In genomic region chr16:84277244-84277823, GRCh38 we compare ENCODE assay signal across 8 cellular contexts. TPM values are rescaled to one million over a fixed set of nuclear protein-coding genes. Genes with fewer than 3 reads are reported as not detected.
DNase-seq lines count a peak whose midpoint lies in the region; ATAC-seq and TF ChIP-seq lines count a peak whose summit lies in the region.

No MANE protein-coding gene starts in this region.

- H3K4me3 ChIP-seq in KMS-11 (IDR thresholded peaks at IDR 0.05; ENCODE audit: insufficient read depth, low read depth, low read length) (no peak overlapping the region), spleen (no peak overlapping the region)

- WGBS in spleen, 5 donors, result 30 to 36% (median 33%) methylated on average over 10 of the region's 10 CpGs

- no peak overlapping the region for H3K4me2 ChIP-seq in KMS-11

- no peak overlapping the region for H3K9ac ChIP-seq in KMS-11

- H3K4me1 ChIP-seq in KMS-11 (ENCODE audit: low read depth, poor library complexity, severe bottlenecking), result no peaks in the 10 kb centered on the region
- peaks cover 0 to 4% (median 0%) of the 10 kb centered on the region in 6 donors for H3K4me1 ChIP-seq in spleen

- TF ChIP-seq CTCF in KMS-11 (conservative IDR thresholded peaks at IDR 0.05; ENCODE audit: low read depth, low read length), result peak; percentile 77
- peak; percentile 31 to 86 (median 76) for TF ChIP-seq CTCF in spleen (IDR thresholded peaks at IDR 0.05 in 8 of 11, conservative IDR thresholded peaks at IDR 0.05 in 3 of 11)

- intact Hi-C loops in spleen (cut with DNase I; ENCODE audit: low total_unique reads), result loop anchor here (5.0 kb wide), 1 partner anchor 210 kb away; no protein-coding TSS in a partner anchor

- H4K20me1 ChIP-seq in KMS-11 (ENCODE audit: insufficient read depth), result no peaks in the 10 kb centered on the region

- TF ChIP-seq POLR2A in spleen (IDR thresholded peaks at IDR 0.05), result no peak

- peaks cover 60% of the 10 kb centered on the region for H3K27me3 ChIP-seq in KMS-11 (ENCODE audit: insufficient read depth, low read depth)
- H3K27me3 ChIP-seq in spleen (replicated peaks in 1 of 7), result peaks cover 0 to 58% (median 0%) of the 10 kb centered on the region in 7 donors

- ATAC-seq in GM21423 (IDR thresholded peaks at IDR 0.05; ENCODE audit: unreplicated experiment), result no peak
- no peak for ATAC-seq in HG03025 (IDR thresholded peaks at IDR 0.05; ENCODE audit: low FRiP score, unreplicated experiment)

- DNase-seq in DMS153 treated with DMSO at 0.1 percent for 48 hours (lab: John Stamatoyannopoulos, UW; ENCODE audit: unreplicated experiment), result peak; percentile 34
- DNase-seq in T-helper 1 cell, result peak; percentile 40 to 66 (median 49)
- peak; percentile 16 for DNase-seq in amniotic stem cell (lab: John Stamatoyannopoulos, UW)
- DNase-seq in hepatic stellate cell (ENCODE audit: low spot score), result peak; percentile 64
- peak; percentile 92 for DNase-seq in spleen

- H3K9me3 ChIP-seq in spleen, result no peaks in the 10 kb centered on the region

- no peaks in the 10 kb centered on the region for H3K79me2 ChIP-seq in KMS-11 (ENCODE audit: insufficient read depth, low read depth)

- H3K27ac ChIP-seq in KMS-11 (no peak overlapping the region), spleen (no peak overlapping the region)

- H3K36me3 ChIP-seq in KMS-11 (ENCODE audit: insufficient read depth) (no peaks in the 10 kb centered on the region), spleen (no peaks in the 10 kb centered on the region)

- no peak overlapping the region for H2AFZ ChIP-seq in KMS-11 (ENCODE audit: low read depth)

RNA-seq across cellular contexts. Expression of gene WFDC1, which starts 17.3 kb away (rescaled TPM):
- total RNA-seq in spleen, result 1 to 10 TPM; 1.6 to 6.6 (median 2.3) TPM
- polyA plus RNA-seq in spleen, result 1 to 10 TPM; 1.8 to 2.2 (median 2.1) TPM

RNA-seq across cellular contexts. Expression of gene KCNG4, which starts 37.5 kb away (rescaled TPM):
- total RNA-seq in spleen, result not detected
- polyA plus RNA-seq in spleen, result not detected

Comparison
In these comparisons a context has a peak if more than half of its experiments do, and no peak if none do; other contexts are left out.
1. DNase-seq: peak in every context shown above with its lines; median percentile 92 in spleen; 64 in hepatic stellate cell; 49 in T-helper 1 cell; 34 in DMS153 treated with DMSO at 0.1 percent for 48 hours; 16 in amniotic stem cell.